In genomic region chr13:24605923-24606372, GRCh38 we compare ENCODE assay signal across 1 cellular context.
TF ChIP-seq lines count a peak whose summit lies in the region.

No MANE protein-coding gene starts in this region.

TF ChIP-seq in K562, 482 proteins besides CTCF, POLR2A, EP300 and RAD21 (continued from another document):
- TF ChIP-seq CUX1 (CRISPR knock-in tag; IDR thresholded peaks at IDR 0.05) (no peak), MYBL2 (IDR thresholded peaks at IDR 0.05; ENCODE audit: low read depth) (no peak), MYBL2 (CRISPR knock-in tag; IDR thresholded peaks at IDR 0.05; ENCODE audit: borderline replicate concordance) (no peak), CTBP1 (IDR thresholded peaks at IDR 0.05; ENCODE audit: borderline replicate concordance) (no peak), TCF7L2 (IDR thresholded peaks at IDR 0.05; ENCODE audit: low read depth, low read length) (no peak), ETS2 (tag; IDR thresholded peaks at IDR 0.05; ENCODE audit: borderline replicate concordance, poor library complexity, severe bottlenecking) (no peak), KAT2B (IDR thresholded peaks at IDR 0.05; ENCODE audit: low read depth, low read length) (no peak), SNAPC5 (CRISPR knock-in tag; IDR thresholded peaks at IDR 0.05) (no peak), MEF2A (IDR thresholded peaks at IDR 0.05; ENCODE audit: control insufficient read depth, low read depth, low read length) (no peak), ZZZ3 (IDR thresholded peaks at IDR 0.05) (no peak)
